In genomic region chr3:188153498-188153948, GRCh38 we compare ENCODE assay signal across 8 cellular contexts. TPM values are rescaled to one million over a fixed set of nuclear protein-coding genes. Genes with fewer than 3 reads are reported as not detected.
DNase-seq lines count a peak whose midpoint lies in the region; ATAC-seq and TF ChIP-seq lines count a peak whose summit lies in the region.

No MANE protein-coding gene starts in this region.

- peaks cover 26% of the 10 kb centered on the region for H3K36me3 Mint-ChIP-seq in activated naive CD8-positive, alpha-beta T cell treated with anti-CD3 and anti-CD28 coated beads, Interleukin-2, amount 10 ng/mL, durations not matched to agents 7 days and 5 days

- H3K23ac ChIP-seq in neuronal stem cell (ENCODE audit: low read depth, low read length, poor library complexity), result peak overlapping the region; percentile 57

- H3K4me1 ChIP-seq in PC-9 (replicated peaks; ENCODE audit: insufficient read depth) (peaks cover 42% of the 10 kb centered on the region), neuronal stem cell (ENCODE audit: control insufficient read depth in 2 of 2, insufficient read depth in 1 of 2, low read depth in 1 of 2, low read length in 2 of 2) (peaks cover 8 to 12% of the 10 kb centered on the region in 2 donors)

- H2AK5ac ChIP-seq in neuronal stem cell (ENCODE audit: low read depth, low read length), result no peak overlapping the region

- peak overlapping the region; percentile 97 for H3K18ac ChIP-seq in neuronal stem cell (ENCODE audit: low read length)

- H3K27ac ChIP-seq in PC-9 (peak overlapping the region; percentile 78), neuronal stem cell (replicated peaks; ENCODE audit: low read length) (peak overlapping the region; percentile 77)

- H3K27ac Mint-ChIP-seq in activated naive CD8-positive, alpha-beta T cell treated with anti-CD3 and anti-CD28 coated beads, Interleukin-2, amount 10 ng/mL, durations not matched to agents 7 days and 5 days, result peak overlapping the region; percentile 94

- H3K4me3 Mint-ChIP-seq in activated naive CD8-positive, alpha-beta T cell treated with anti-CD3 and anti-CD28 coated beads, Interleukin-2, amount 10 ng/mL, durations not matched to agents 7 days and 5 days, result peak overlapping the region; percentile 92

- H4K91ac ChIP-seq in neuronal stem cell (ENCODE audit: low read depth, low read length, poor library complexity), result peak overlapping the region; percentile 82

- H2BK15ac ChIP-seq in neuronal stem cell (ENCODE audit: low read length), result peak overlapping the region; percentile 54

- H3K4ac ChIP-seq in neuronal stem cell (ENCODE audit: low read length), result no peak overlapping the region

- POLR2A ChIA-PET in PC-9 (lab: Charles Lee; ENCODE audit: unreplicated experiment), result interaction anchor here (0.5 to 1.4 kb wide), 6 partner anchors 11 to 618 kb away, joined by 3 to 10 read pairs (median 6); no protein-coding TSS in a partner anchor
- POLR2A ChIA-PET in activated naive CD8-positive, alpha-beta T cell treated with anti-CD3 and anti-CD28 coated beads, Interleukin-2, amount 10 ng/mL, durations not matched to agents 7 days and 5 days (lab: Charles Lee), result interaction anchor here (0.6 to 5.1 kb wide), 14 partner anchors 103 to 413 kb away, joined by 3 to 134 read pairs (median 4); partner anchors contain the start of gene BCL6

- H3K4me1 Mint-ChIP-seq in activated naive CD8-positive, alpha-beta T cell treated with anti-CD3 and anti-CD28 coated beads, Interleukin-2, amount 10 ng/mL, durations not matched to agents 7 days and 5 days, result peaks cover 55% of the 10 kb centered on the region

- H4K20me1 ChIP-seq in PC-9 (ENCODE audit: insufficient read depth), result no peaks in the 10 kb centered on the region

- peaks cover 2% of the 10 kb centered on the region for H3K79me1 ChIP-seq in neuronal stem cell (ENCODE audit: low read depth, low read length)

- peak overlapping the region; percentile 87 for H3K9ac ChIP-seq in neuronal stem cell (ENCODE audit: low read depth, low read length, poor library complexity)

- peak overlapping the region; percentile 30 for H2BK5ac ChIP-seq in neuronal stem cell (ENCODE audit: low read length)

- peak; percentile 21 for ATAC-seq in GM18909 (IDR thresholded peaks at IDR 0.05; ENCODE audit: poor library complexity, unreplicated experiment)
- ATAC-seq in activated naive CD8-positive, alpha-beta T cell treated with anti-CD3 and anti-CD28 coated beads, Interleukin-2, amount 10 ng/mL, durations not matched to agents 7 days and 5 days (ENCODE audit: low read depth), result peak; percentile 17
- ATAC-seq in HG02610 (IDR thresholded peaks at IDR 0.05; ENCODE audit: unreplicated experiment), result no peak

- no peaks in the 10 kb centered on the region for H3K27me3 Mint-ChIP-seq in activated naive CD8-positive, alpha-beta T cell treated with anti-CD3 and anti-CD28 coated beads, Interleukin-2, amount 10 ng/mL, durations not matched to agents 7 days and 5 days

- TF ChIP-seq CTCF in PC-9 (conservative IDR thresholded peaks at IDR 0.05), result no peak

- no TSS peak for BruUV-seq in PC-9 (replicated peaks; lab: Mats Ljungman, UMichigan)

- H2BK120ac ChIP-seq in neuronal stem cell (ENCODE audit: low read depth, low read length), result peak overlapping the region; percentile 85

- H2AFZ ChIP-seq in PC-9, result peak overlapping the region; percentile 75
- H2AFZ ChIP-seq in neuronal stem cell (ENCODE audit: low read length), result peak overlapping the region; percentile 98

- H3K36me3 ChIP-seq in PC-9 (ENCODE audit: low read depth) (0 out of 2 replicates have a peak, but pooled peaks cover 3% of the 10 kb centered on the region), neuronal stem cell (replicated peaks in 1 of 2; ENCODE audit: control insufficient read depth in 2 of 2, insufficient read depth in 2 of 2, low read length in 2 of 2) (no peaks in the 10 kb centered on the region)

- CTCF ChIA-PET in PC-9 (lab: Charles Lee), result interaction anchor here (0.6 to 2.0 kb wide), 5 partner anchors 403 to 801 kb away, joined by 3 to 6 read pairs (median 3); partner anchors contain the start of gene BCL6

- intact Hi-C loops in PC-9 (cut with micrococcal nuclease; ENCODE audit: unreplicated experiment), result loop anchor here (1.0 to 10.0 kb wide), 12 partner anchors 92 to 991 kb away; partner anchors contain the start of gene BCL6

- peaks cover 16% of the 10 kb centered on the region; the same call in 1 of the 2 replicates for H3F3A ChIP-seq in PC-9 (ENCODE audit: insufficient read depth, low read depth)

- H3K9me2 ChIP-seq in PC-9 (ENCODE audit: insufficient read depth), result no peaks in the 10 kb centered on the region

- H2BK12ac ChIP-seq in neuronal stem cell (ENCODE audit: low read length), result peak overlapping the region; percentile 93

- H3K27me3 ChIP-seq in PC-9 (ENCODE audit: insufficient read depth, low read depth), result no peaks in the 10 kb centered on the region
- H3K27me3 ChIP-seq in neuronal stem cell (ENCODE audit: control insufficient read depth in 3 of 3, insufficient read depth in 3 of 3, low read depth in 1 of 3, low read length in 3 of 3), result no peaks in the 10 kb centered on the region

- DNase-seq in AG08396 (ENCODE audit: low spot score) (peak; percentile 94), HS-5 (ENCODE audit: low read depth) (peak; percentile 65), PC-9 (peak; percentile 86 to 88), glomerular endothelial cell (ENCODE audit: extremely low read depth, low read depth, low spot score) (peak; percentile 66), neuronal stem cell (ENCODE audit: low spot score) (peak; percentile 86)
- no peak for DNase-seq in activated naive CD8-positive, alpha-beta T cell treated with anti-CD3 and anti-CD28 coated beads, Interleukin-2, amount 10 ng/mL, durations not matched to agents 7 days and 5 days

- H3K79me2 ChIP-seq in PC-9 (ENCODE audit: low read depth), result peaks cover 60% of the 10 kb centered on the region

- no CpG with 5 or more reads among the region's 25 CpGs for WGBS in neuronal stem cell (ENCODE audit: extremely low coverage in 2 of 2, insufficient read length in 2 of 2, insufficient replicate concordance in 1 of 2), 2 donors

- peaks cover 1% of the 10 kb centered on the region for H3K9me3 Mint-ChIP-seq in activated naive CD8-positive, alpha-beta T cell treated with anti-CD3 and anti-CD28 coated beads, Interleukin-2, amount 10 ng/mL, durations not matched to agents 7 days and 5 days

- H3K4me3 ChIP-seq in PC-9 (peak overlapping the region; percentile 81), neuronal stem cell (ENCODE audit: low read length in 2 of 2) (peak overlapping the region; percentile 54 to 86)

- peak overlapping the region; percentile 82 for H3K4me2 ChIP-seq in PC-9
- H3K4me2 ChIP-seq in neuronal stem cell (ENCODE audit: insufficient read depth, low read length, poor library complexity, severe bottlenecking), result peak overlapping the region; percentile 90

- H4K8ac ChIP-seq in neuronal stem cell (ENCODE audit: low read depth, low read length), result no peak overlapping the region

- H3K9me3 ChIP-seq in PC-9 (ENCODE audit: insufficient read depth, low read depth) (0 out of 2 replicates have a peak, but pooled peaks cover 6% of the 10 kb centered on the region), neuronal stem cell (replicated peaks in 1 of 2; ENCODE audit: control insufficient read depth in 2 of 2, insufficient read depth in 1 of 2, low read depth in 1 of 2, low read length in 2 of 2) (no peaks in the 10 kb centered on the region)

- H3K14ac ChIP-seq in neuronal stem cell (ENCODE audit: low read length), result peak overlapping the region; percentile 86

RNA-seq across cellular contexts. Expression of gene LPP, which starts 0.4 kb away (rescaled TPM):
- total RNA-seq in PC-9 (2021), result 113 and 148 TPM in 2 replicates
- total RNA-seq in activated naive CD8-positive, alpha-beta T cell treated with anti-CD3 and anti-CD28 coated beads, Interleukin-2, amount 10 ng/mL, durations not matched to agents 7 days and 5 days, result 10 to 100 TPM; 49.6 to 54.3 TPM
- total RNA-seq in glomerular endothelial cell, result 77.0 and 132 TPM in 2 replicates
- 9.2 TPM for polyA plus RNA-seq in neuronal stem cell (2013, experiment 1 of 2)
- polyA plus RNA-seq in neuronal stem cell (2013, experiment 2 of 2), result 10.2 TPM
